18 cellular contexts compared by ENCODE assay signal in the genomic region with DNA sequence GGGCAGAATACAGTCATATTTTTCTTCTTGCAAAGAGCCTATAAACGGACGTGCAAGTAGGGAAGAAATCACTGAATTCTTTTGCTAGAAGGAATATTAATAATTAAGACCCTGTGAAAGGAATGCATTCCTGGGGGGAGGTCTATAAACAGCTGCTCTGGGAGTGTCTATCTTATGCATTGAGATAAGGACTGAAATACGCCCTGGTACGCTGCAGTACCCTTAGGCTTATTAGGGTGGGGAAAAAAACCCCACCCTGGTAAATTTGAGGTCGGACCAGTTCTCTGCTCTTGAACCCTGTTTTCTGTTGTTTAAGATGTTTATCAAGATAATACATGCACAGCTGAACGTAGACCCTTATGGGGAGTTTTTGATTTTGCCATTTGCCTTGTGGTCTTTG.
DNase-seq lines count a peak whose midpoint lies in the region; ATAC-seq and TF ChIP-seq lines count a peak whose summit lies in the region.
"Had no signal": no experiment of that assay in that cellular context is flagged by ENCODE, and none has a peak within 500 bp of the region (broad histone marks: within the 10 kb centered on the region; RNA-seq: fewer than 3 reads in every experiment).

No MANE protein-coding gene starts in this region.

- CTCF ChIA-PET in HEK293 (lab: Yijun Ruan, JAX), result no interaction called here
- CTCF ChIA-PET in OCI-LY7 (lab: Charles Lee; ENCODE audit: unreplicated experiment), result no interaction called here

- H3K27me3 ChIP-seq in mesendoderm (ENCODE audit: insufficient read depth, low read length, poor library complexity), result no peaks in the 10 kb centered on the region
- H3K27me3 ChIP-seq in tibial nerve, result no peaks in the 10 kb centered on the region
- H3K27me3 ChIP-seq: BLaER1 had no signal

- intact Hi-C loops in OCI-LY7 (cut with micrococcal nuclease; ENCODE audit: unreplicated experiment), result no loop called here
- intact Hi-C loops in lower leg skin (cut with DNase I; ENCODE audit: low total_unique reads), result no loop called here

- H3K9me2 ChIP-seq in OCI-LY7 (ENCODE audit: insufficient read depth, low read length), result no peaks in the 10 kb centered on the region

- no peaks in the 10 kb centered on the region for H3K79me1 ChIP-seq in mesendoderm (ENCODE audit: low read length)

- no peak overlapping the region for H3K4me2 ChIP-seq in OCI-LY7 (ENCODE audit: low read length)
- H3K4me2 ChIP-seq in mesendoderm (ENCODE audit: low read length), result no peak overlapping the region
- H3K4me2 ChIP-seq: BLaER1 had no signal

- ATAC-seq in GM19324 (IDR thresholded peaks at IDR 0.05; ENCODE audit: low FRiP score, unreplicated experiment), result no peak
- ATAC-seq: CD8-positive, alpha-beta T cell had no signal

- TF ChIP-seq CTCF in HEK293 (tag by site-specific recombination; IDR thresholded peaks at IDR 0.05) (no peak), OCI-LY7 (conservative IDR thresholded peaks at IDR 0.05; ENCODE audit: low read length) (no peak), lower leg skin (IDR thresholded peaks at IDR 0.05) (no peak), tibial nerve (IDR thresholded peaks at IDR 0.05) (no peak)

- no CpG with 5 or more reads among the region's 6 CpGs for WGBS in mesendoderm (ENCODE audit: extremely low coverage, insufficient coverage, low lambda C conversion rate)
- WGBS in lower leg skin, 2 donors, result 74 to 79% methylated on average over 6 of the region's 6 CpGs
- 77 to 82% methylated on average over 6 of the region's 6 CpGs for WGBS in tibial nerve, 2 donors

- no peak overlapping the region for H4K8ac ChIP-seq in mesendoderm (ENCODE audit: low read depth, low read length)

- H3K18ac ChIP-seq in mesendoderm (ENCODE audit: low read length), result no peak overlapping the region

- no peaks in the 10 kb centered on the region for H3K36me3 ChIP-seq in HEK293 (ENCODE audit: control insufficient read depth in 2 of 2, insufficient read depth in 1 of 2, low read length in 2 of 2)
- no peaks in the 10 kb centered on the region for H3K36me3 ChIP-seq in OCI-LY7 (ENCODE audit: insufficient read depth, low read length)
- no peaks in the 10 kb centered on the region for H3K36me3 ChIP-seq in mesendoderm (ENCODE audit: control insufficient read depth, insufficient read depth, low read length)
- H3K36me3 ChIP-seq in tibial nerve, result no peaks in the 10 kb centered on the region
- H3K36me3 ChIP-seq: BLaER1 had no signal

- H4K20me1 ChIP-seq in OCI-LY7 (ENCODE audit: insufficient read depth, low read length), result no peaks in the 10 kb centered on the region
- H4K20me1 ChIP-seq: BLaER1 had no signal

- H3K4ac ChIP-seq in mesendoderm (ENCODE audit: low read depth, low read length), result no peak overlapping the region

- TF ChIP-seq POLR2A in lower leg skin (IDR thresholded peaks at IDR 0.05) (no peak), tibial nerve (IDR thresholded peaks at IDR 0.05) (no peak)

- no peak overlapping the region for H2AK5ac ChIP-seq in mesendoderm (ENCODE audit: low read length)

- H3K9ac ChIP-seq in mesendoderm (ENCODE audit: low read length), result no peak overlapping the region
- H3K9ac ChIP-seq: BLaER1, GM23248 had no signal

- POLR2A ChIA-PET in HEK293 (lab: Yijun Ruan, JAX) (no interaction called here), OCI-LY7 (lab: Charles Lee) (no interaction called here)

- DNase-seq in DMS 273 (lab: John Stamatoyannopoulos, UW; ENCODE audit: unreplicated experiment) (peak; percentile 1), DMS 273 treated with DMSO at 0.1 percent for 48 hours (lab: John Stamatoyannopoulos, UW) (no peak), OCI-LY7 (ENCODE audit: low spot score) (peak; percentile 29), mesendoderm (peak; percentile 11), lower leg skin (ENCODE audit: low spot score in 2 of 2) (no peak), tibial nerve (ENCODE audit: low spot score in 2 of 2) (no peak)
- DNase-seq: CD4-positive, CD25-positive, alpha-beta regulatory T cell; CD8-positive, alpha-beta T cell; DMS153; DMS79 treated with DMSO at 0.1 percent for 48 hours; GM23248; H7; HCEC 1CT had no signal

- no peak overlapping the region for H3K23ac ChIP-seq in mesendoderm (ENCODE audit: low read length)

- H2BK15ac ChIP-seq in mesendoderm (replicated peaks; ENCODE audit: low read depth), result no peak overlapping the region

- H3K9me3 ChIP-seq in HEK293 (ENCODE audit: control insufficient read depth, insufficient read depth, low read depth, low read length) (no peaks in the 10 kb centered on the region), OCI-LY7 (ENCODE audit: low read length) (no peaks in the 10 kb centered on the region), tibial nerve (peaks cover 0 to 53% (median 2%) of the 10 kb centered on the region in 4 donors)

- no peaks in the 10 kb centered on the region for H3K79me2 ChIP-seq in OCI-LY7 (ENCODE audit: insufficient read depth, low read depth, low read length)
- H3K79me2 ChIP-seq in mesendoderm (ENCODE audit: control insufficient read depth, insufficient read depth, low read length), result no peaks in the 10 kb centered on the region

- TF ChIP-seq EP300 in tibial nerve (IDR thresholded peaks at IDR 0.05), result no peak

- BruUV-seq in OCI-LY7 (replicated peaks; lab: Mats Ljungman, UMichigan), result no TSS peak

- no peaks in the 10 kb centered on the region for H3K4me1 ChIP-seq in HEK293 (ENCODE audit: control insufficient read depth, insufficient read depth, low read length)
- no peaks in the 10 kb centered on the region for H3K4me1 ChIP-seq in OCI-LY7 (ENCODE audit: insufficient read depth, low read length, poor library complexity, severe bottlenecking)
- no peaks in the 10 kb centered on the region for H3K4me1 ChIP-seq in mesendoderm (ENCODE audit: control insufficient read depth, low read depth, low read length)
- no peaks in the 10 kb centered on the region for H3K4me1 ChIP-seq in tibial nerve
- H3K4me1 ChIP-seq: BLaER1 had no signal

- H3K27ac ChIP-seq in HEK293 (ENCODE audit: extremely low read depth, low read depth, low read length) (no peak overlapping the region), OCI-LY7 (ENCODE audit: low read depth, low read length, poor library complexity, severe bottlenecking) (no peak overlapping the region), mesendoderm (ENCODE audit: low read depth, low read length) (no peak overlapping the region), tibial nerve (no peak overlapping the region)
- H3K27ac ChIP-seq: 22Rv1, BLaER1, C4-2B, GM23248 had no signal

- H3K56ac ChIP-seq in mesendoderm (ENCODE audit: low read length), result no peak overlapping the region

- H4K5ac ChIP-seq in mesendoderm (ENCODE audit: low read length), result no peak overlapping the region

- H2BK120ac ChIP-seq in mesendoderm (ENCODE audit: low read depth, low read length), result no peak overlapping the region

- H2AFZ ChIP-seq in OCI-LY7 (ENCODE audit: low read length), result no peak overlapping the region
- H2AFZ ChIP-seq: GM23248 had no signal

- no peak overlapping the region for H2BK5ac ChIP-seq in mesendoderm (ENCODE audit: low read length)

- H3K4me3 ChIP-seq in HEK293 (ENCODE audit: low read depth, low read length), result no peak overlapping the region
- no peak overlapping the region for H3K4me3 ChIP-seq in OCI-LY7 (ENCODE audit: low read depth, low read length, poor library complexity, severe bottlenecking)
- H3K4me3 ChIP-seq in mesendoderm (ENCODE audit: low read length), result no peak overlapping the region
- H3K4me3 ChIP-seq in lower leg skin (ENCODE audit: low read depth, poor library complexity, severe bottlenecking), result no peak overlapping the region
- no peak overlapping the region for H3K4me3 ChIP-seq in tibial nerve
- H3K4me3 ChIP-seq: BLaER1, GM23248 had no signal

TF ChIP-seq in HEK293, 187 proteins besides CTCF, POLR2A, EP300 and RAD21:
- TF ChIP-seq ZSCAN16 (tag by site-specific recombination; IDR thresholded peaks at IDR 0.05), result no peak
- TF ChIP-seq SETDB1 (IDR thresholded peaks at IDR 0.05; ENCODE audit: insufficient read length, low read length), result peak; percentile 56
- no peak for TF ChIP-seq ZNF366 (tag by site-specific recombination; conservative IDR thresholded peaks at IDR 0.05)
- no peak for TF ChIP-seq GLIS2 (tag by site-specific recombination; IDR thresholded peaks at IDR 0.05)

Comparison
In these comparisons a context has a peak if more than half of its experiments do, and no peak if none do; other contexts are left out.
1. DNase-seq: peak in DMS 273 (single experiment), OCI-LY7 (single experiment) and mesendoderm (single experiment); none in DMS 273 treated with DMSO at 0.1 percent for 48 hours (single experiment), lower leg skin (0 of 2) and tibial nerve (0 of 2).